In genomic region chr19:38618590-38619360, GRCh38 we compare ENCODE assay signal across 1 cellular context.
TF ChIP-seq lines count a peak whose summit lies in the region.

Gene EIF3K, plus strand, starts transcription at chr19:38619188. Its CDS starts 81 bp downstream, at chr19:38619269.

TF ChIP-seq in K562, 482 proteins besides CTCF, POLR2A, EP300 and RAD21 (continued from another document and continues in another):
- TF ChIP-seq CREB3L1 (IDR thresholded peaks at IDR 0.05; ENCODE audit: borderline replicate concordance, low read depth) = peak; percentile 83
- TF ChIP-seq FOSL1 (tag; conservative IDR thresholded peaks at IDR 0.05) = 0 out of 2 replicates have a peak, but pooled peaks have one; percentile 6
- peak; percentile 39 for TF ChIP-seq RBBP5 (IDR thresholded peaks at IDR 0.05; ENCODE audit: borderline replicate concordance, insufficient read depth, low read length, poor library complexity, severe bottlenecking)
- TF ChIP-seq ZNF395 (CRISPR knock-in tag; IDR thresholded peaks at IDR 0.05) = peak; percentile 87
- no peak for TF ChIP-seq PRDM10 (IDR thresholded peaks at IDR 0.05; ENCODE audit: partially characterized antibody)
- no peak for TF ChIP-seq ZNF140 (CRISPR knock-in tag; IDR thresholded peaks at IDR 0.05)
- no peak for TF ChIP-seq HDAC6 (IDR thresholded peaks at IDR 0.05; ENCODE audit: low read depth, low read length)
- no peak for TF ChIP-seq PTBP1 (IDR thresholded peaks at IDR 0.05; ENCODE audit: low read depth, low read length)
- TF ChIP-seq ZNF780A (CRISPR knock-in tag; IDR thresholded peaks at IDR 0.05) = no peak
- peak; percentile 85 for TF ChIP-seq FOXJ2 (tag; IDR thresholded peaks at IDR 0.05)
- no peak for TF ChIP-seq RNF2 (IDR thresholded peaks at IDR 0.05)
- TF ChIP-seq TEAD2 (tag; IDR thresholded peaks at IDR 0.05) = no peak
- no peak for TF ChIP-seq ZNF134 (CRISPR knock-in tag; conservative IDR thresholded peaks at IDR 0.05)
- TF ChIP-seq NR2C1 (IDR thresholded peaks at IDR 0.05) = no peak
- TF ChIP-seq NR2C1 (tag; IDR thresholded peaks at IDR 0.05) = no peak
- TF ChIP-seq SRSF3 (IDR thresholded peaks at IDR 0.05; ENCODE audit: insufficient read depth, low read length) = no peak
- TF ChIP-seq NONO (IDR thresholded peaks at IDR 0.05; ENCODE audit: low read depth in 2 of 2, low read length in 1 of 2) = no peak
- no peak for TF ChIP-seq POLR3A (IDR thresholded peaks at IDR 0.05; ENCODE audit: borderline replicate concordance, extremely low read depth, insufficient read depth, insufficient read length)
- TF ChIP-seq CEBPB (tag; IDR thresholded peaks at IDR 0.05) = no peak
- TF ChIP-seq THRAP3 (IDR thresholded peaks at IDR 0.05; ENCODE audit: borderline replicate concordance) = no peak
- peak; percentile 86 for TF ChIP-seq E2F8 (IDR thresholded peaks at IDR 0.05; ENCODE audit: low read depth, partially characterized antibody)
- TF ChIP-seq CCNT2 (IDR thresholded peaks at IDR 0.05; ENCODE audit: borderline replicate concordance, extremely low read depth, insufficient read length, low read depth, low read length) = peak; percentile 40
- no peak for TF ChIP-seq ZNF3 (CRISPR knock-in tag; IDR thresholded peaks at IDR 0.05)
- no peak for TF ChIP-seq HLTF (IDR thresholded peaks at IDR 0.05)
- no peak for TF ChIP-seq ATF2 (CRISPR knock-in tag; IDR thresholded peaks at IDR 0.05)
- peak; percentile 68; the same call in 1 of the 2 replicates for TF ChIP-seq REST (CRISPR knock-in tag; IDR thresholded peaks at IDR 0.05; ENCODE audit: low read depth)
- TF ChIP-seq MXI1 (IDR thresholded peaks at IDR 0.05; ENCODE audit: low read depth, low read length) = peak; percentile 96
- TF ChIP-seq IRF9 (tag; IDR thresholded peaks at IDR 0.05) = no peak
- TF ChIP-seq ZNF398 (CRISPR knock-in tag; IDR thresholded peaks at IDR 0.05) = no peak
- TF ChIP-seq ZNF551 (CRISPR knock-in tag; IDR thresholded peaks at IDR 0.05) = no peak
- no peak for TF ChIP-seq RERE (CRISPR knock-in tag; IDR thresholded peaks at IDR 0.05; ENCODE audit: borderline replicate concordance)
